Comparison of ENCODE assay signal across 19 cellular contexts in genomic region chr18:9022397-9023170, GRCh38.
DNase-seq lines count a peak whose midpoint lies in the region; ATAC-seq, FAIRE-seq and TF ChIP-seq lines count a peak whose summit lies in the region.
"Had no signal": no experiment of that assay in that cellular context is flagged by ENCODE, and none has a peak within 500 bp of the region (broad histone marks: within the 10 kb centered on the region; RNA-seq: fewer than 3 reads in every experiment).

No MANE protein-coding gene starts in this region.

- in situ Hi-C loops in HepG2 (cut with HindIII; ENCODE audit: extremely low pct_ligation_motif_present, low pct_unique_long_range_greater_than_20kb) = no loop called here
- in situ Hi-C loops in mammary epithelial cell (cut with MboI; ENCODE audit: low sequenced_read_pairs in 2 of 2) = no loop called here
- in situ Hi-C loops in transverse colon (cut with MboI; ENCODE audit: low pct_ligation_motif_present in 1 of 4, low pct_unique_long_range_greater_than_20kb in 1 of 4, low sequenced_read_pairs in 3 of 4) = no loop called here

- H2AFZ ChIP-seq in HepG2 (ENCODE audit: low read length) = no peak overlapping the region
- peak overlapping the region; percentile 47 for H2AFZ ChIP-seq in mammary epithelial cell (ENCODE audit: low read depth, low read length)

- BruUV-seq in HepG2 (replicated peaks; lab: Mats Ljungman, UMichigan) = no TSS peak
- no TSS peak for BruUV-seq in mammary epithelial cell (replicated peaks; lab: Mats Ljungman, UMichigan)

- dilution Hi-C loops in mammary epithelial cell (cut with HindIII; ENCODE audit: low sequenced_read_pairs) = no loop called here

- 69% methylated on average over 4 of the region's 8 CpGs for WGBS in right lobe of liver (ENCODE audit: insufficient coverage, low coverage, low lambda C conversion rate, missing lambda C conversion rate)
- 38% methylated on average over 7 of the region's 8 CpGs for WGBS in HepG2 (ENCODE audit: low lambda C conversion rate)
- 79% methylated on average over 7 of the region's 8 CpGs for WGBS in mammary epithelial cell (ENCODE audit: low coverage, missing lambda C conversion rate)
- 81 to 90% methylated on average over 4 to 8 of the region's 8 CpGs for WGBS in transverse colon (ENCODE audit: low coverage in 1 of 2), 2 donors

- H4K20me1 ChIP-seq in HepG2 (ENCODE audit: insufficient read depth, low read length) (no peaks in the 10 kb centered on the region), mammary epithelial cell (ENCODE audit: insufficient read depth, low read length) (no peaks in the 10 kb centered on the region)

- no peaks in the 10 kb centered on the region for H3K79me2 ChIP-seq in HepG2 (ENCODE audit: insufficient read depth, low read length)
- no peaks in the 10 kb centered on the region for H3K79me2 ChIP-seq in mammary epithelial cell (ENCODE audit: insufficient read depth, low read length)

- CTCF ChIA-PET in HepG2 (lab: Yijun Ruan, JAX; ENCODE audit: low intra/inter-chr PET ratio, low total read pairs) = no interaction called here
- CTCF ChIA-PET in mammary epithelial cell (lab: Charles Lee; ENCODE audit: low non-redundant PET) = no interaction called here

- no peak overlapping the region for H3K27ac ChIP-seq in right lobe of liver
- no peak overlapping the region for H3K27ac ChIP-seq in HepG2 (ENCODE audit: extremely low read length, insufficient read depth, low read length)
- H3K27ac ChIP-seq in mammary epithelial cell (ENCODE audit: insufficient read depth, low read depth, low read length) = no peak overlapping the region
- no peak overlapping the region for H3K27ac ChIP-seq in transverse colon
- H3K27ac ChIP-seq: neutrophil had no signal

- no peak overlapping the region for H3K4me2 ChIP-seq in HepG2 (ENCODE audit: low read depth, low read length)
- no peak overlapping the region for H3K4me2 ChIP-seq in mammary epithelial cell (ENCODE audit: insufficient read depth, low read depth, low read length)

- TF ChIP-seq RAD21 in HepG2 (CRISPR knock-in tag; IDR thresholded peaks at IDR 0.05) = no peak

- no peaks in the 10 kb centered on the region for H3K9me3 ChIP-seq in right lobe of liver
- H3K9me3 ChIP-seq in HepG2 (ENCODE audit: low read length) = no peaks in the 10 kb centered on the region
- no peaks in the 10 kb centered on the region for H3K9me3 ChIP-seq in mammary epithelial cell (replicated peaks; ENCODE audit: insufficient read depth, low read length)
- no peaks in the 10 kb centered on the region for H3K9me3 ChIP-seq in transverse colon
- H3K9me3 ChIP-seq: neutrophil, thyroid gland had no signal

- H3K27me3 ChIP-seq in right lobe of liver (no peaks in the 10 kb centered on the region), HepG2 (ENCODE audit: control insufficient read depth in 1 of 2, insufficient read depth in 2 of 2, low read length in 2 of 2) (peaks cover 0 to 3% of the 10 kb centered on the region in 2 experiments; a peak in 1 of 5 replicates), mammary epithelial cell (ENCODE audit: insufficient read depth, low read length) (no peaks in the 10 kb centered on the region), transverse colon (no peaks in the 10 kb centered on the region)
- H3K27me3 ChIP-seq: thyroid gland had no signal

- H3K4me3 ChIP-seq in right lobe of liver = no peak overlapping the region
- no peak overlapping the region for H3K4me3 ChIP-seq in HepG2 (replicated peaks in 1 of 3; ENCODE audit: insufficient read depth in 1 of 3, low read depth in 2 of 3, low read length in 3 of 3)
- H3K4me3 ChIP-seq in mammary epithelial cell (replicated peaks in 1 of 3; ENCODE audit: insufficient read depth in 1 of 3, low read depth in 2 of 3, low read length in 3 of 3) = no peak overlapping the region
- no peak overlapping the region for H3K4me3 ChIP-seq in transverse colon
- H3K4me3 ChIP-seq: thyroid gland had no signal

- no peaks in the 10 kb centered on the region for H3K36me3 ChIP-seq in right lobe of liver
- H3K36me3 ChIP-seq in HepG2 (replicated peaks in 1 of 2; ENCODE audit: control insufficient read depth in 1 of 2, insufficient read depth in 2 of 2, low read length in 2 of 2) = no peaks in the 10 kb centered on the region
- no peaks in the 10 kb centered on the region for H3K36me3 ChIP-seq in mammary epithelial cell (ENCODE audit: insufficient read depth, low read length)
- no peaks in the 10 kb centered on the region for H3K36me3 ChIP-seq in transverse colon
- H3K36me3 ChIP-seq: neutrophil, thyroid gland had no signal

- TF ChIP-seq CTCF in right lobe of liver (IDR thresholded peaks at IDR 0.05) = no peak
- no peak for TF ChIP-seq CTCF in HepG2 (CRISPR knock-in tag; IDR thresholded peaks at IDR 0.05)
- no peak for TF ChIP-seq CTCF in mammary epithelial cell (conservative IDR thresholded peaks at IDR 0.05 in 1 of 2, IDR thresholded peaks at IDR 0.05 in 1 of 2; ENCODE audit: extremely low read depth in 1 of 2, insufficient read depth in 1 of 2, low read depth in 1 of 2, low read length in 2 of 2)
- TF ChIP-seq CTCF in transverse colon (IDR thresholded peaks at IDR 0.05) = no peak

- TF ChIP-seq EP300 in HepG2 (IDR thresholded peaks at IDR 0.05; ENCODE audit: low read depth in 2 of 2, low read length in 2 of 2) (no peak), HepG2 (CRISPR knock-in tag; IDR thresholded peaks at IDR 0.05; ENCODE audit: borderline replicate concordance) (no peak), transverse colon (IDR thresholded peaks at IDR 0.05; ENCODE audit: low read depth) (no peak)

- FAIRE-seq in HepG2 (lab: Jason Lieb, UNC) (no peak), GM12892 (lab: Jason Lieb, UNC) (no peak)

- no peak overlapping the region for H3K9ac ChIP-seq in HepG2 (ENCODE audit: insufficient read depth, low read depth, low read length)
- H3K9ac ChIP-seq in mammary epithelial cell (ENCODE audit: insufficient read depth, low read length) = no peak overlapping the region

- intact Hi-C loops in right lobe of liver (cut with DNase I) = no loop called here
- intact Hi-C loops in HepG2 (cut with micrococcal nuclease; ENCODE audit: unreplicated experiment) = no loop called here
- intact Hi-C loops in mammary epithelial cell (cut with micrococcal nuclease) = no loop called here
- intact Hi-C loops in transverse colon (cut with DNase I; ENCODE audit: low total_unique reads) = no loop called here

- peak; percentile 38 to 84 (median 53) for ATAC-seq in right lobe of liver
- no peak for ATAC-seq in HepG2
- ATAC-seq in HG02610 (IDR thresholded peaks at IDR 0.05; ENCODE audit: unreplicated experiment) = no peak
- ATAC-seq: T-helper 17 cell had no signal

- H3K4me1 ChIP-seq in right lobe of liver (no peaks in the 10 kb centered on the region), HepG2 (ENCODE audit: insufficient read depth, low read length) (peaks cover 4% of the 10 kb centered on the region), mammary epithelial cell (ENCODE audit: insufficient read depth, low read length) (peaks cover 32% of the 10 kb centered on the region), transverse colon (peaks cover 0 to 4% (median 0%) of the 10 kb centered on the region in 4 donors)

- no peak for TF ChIP-seq POLR2A in right lobe of liver (IDR thresholded peaks at IDR 0.05)
- TF ChIP-seq POLR2A in HepG2 (IDR thresholded peaks at IDR 0.05; ENCODE audit: insufficient read depth in 1 of 2, low read depth in 2 of 2, low read length in 2 of 2) = no peak
- no peak for TF ChIP-seq POLR2A in transverse colon (IDR thresholded peaks at IDR 0.05)
- TF ChIP-seq POLR2A in GM12892 (IDR thresholded peaks at IDR 0.05; ENCODE audit: low read depth, low read length) = no peak

- POLR2A ChIA-PET in HepG2 (lab: Yijun Ruan, JAX) = no interaction called here

- DNase-seq in right lobe of liver (no peak), HepG2 (ENCODE audit: low spot score) (no peak), mammary epithelial cell (no peak), iPS-NIHi11 (ENCODE audit: low spot score) (peak; percentile 26), transverse colon (no peak), LoVo (ENCODE audit: low spot score) (no peak), GM12892 (ENCODE audit: insufficient read length) (no peak)
- DNase-seq: activated CD4-positive, CD25-positive, alpha-beta regulatory T cell treated with anti-CD3 and anti-CD28 coated beads, Interleukin-2, amount 50 U/mL, for 72 hours; activated CD8-positive, alpha-beta memory T cell treated with anti-CD3 and anti-CD28 coated beads, Interleukin-2, amount 50 U/mL, for 4 hours; activated naive CD4-positive, alpha-beta T cell treated with anti-CD3 and anti-CD28 coated beads, Interleukin-2, amount 10 ng/mL, durations not matched to agents 7 days and 5 days; effector CD4-positive, alpha-beta T cell; foreskin melanocyte; NCI-H2171 treated with DMSO at 0.1 percent for 48 hours; SHP77; stimulated activated CD4-positive, alpha-beta T cell treated with anti-CD3 and anti-CD28 coated beads, Interleukin-4, amount 100 ng/mL, for 4 hours; T-helper 17 cell had no signal

TF ChIP-seq in HepG2, 621 proteins besides CTCF, POLR2A, EP300 and RAD21:
- TF ChIP-seq, protein P1, sequence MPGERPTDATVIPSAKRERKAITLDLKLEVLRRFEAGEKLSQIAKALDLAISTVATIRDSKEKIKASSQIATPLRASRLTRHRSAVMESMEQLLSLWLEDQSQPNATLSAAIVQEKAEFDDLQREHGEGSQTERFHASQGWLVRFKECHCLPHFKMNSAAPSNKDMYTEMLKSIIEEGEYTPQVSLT (CRISPR knock-in tag; IDR thresholded peaks at IDR 0.05; ENCODE audit: borderline replicate concordance, low read depth) = no peak
- TF ChIP-seq SNRNP70 (IDR thresholded peaks at IDR 0.05; ENCODE audit: low read depth, low read length) (no peak), RORA (CRISPR knock-in tag; IDR thresholded peaks at IDR 0.05) (no peak)
- TF ChIP-seq, protein P2, sequence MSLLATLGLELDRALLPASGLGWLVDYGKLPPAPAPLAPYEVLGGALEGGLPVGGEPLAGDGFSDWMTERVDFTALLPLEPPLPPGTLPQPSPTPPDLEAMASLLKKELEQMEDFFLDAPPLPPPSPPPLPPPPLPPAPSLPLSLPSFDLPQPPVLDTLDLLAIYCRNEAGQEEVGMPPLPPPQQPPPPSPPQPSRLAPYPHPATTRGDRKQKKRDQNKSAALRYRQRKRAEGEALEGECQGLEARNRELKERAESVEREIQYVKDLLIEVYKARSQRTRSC (CRISPR knock-in tag; IDR thresholded peaks at IDR 0.05; ENCODE audit: low read depth) = no peak

Comparison
In these comparisons a context has a peak if more than half of its experiments do, and no peak if none do; other contexts are left out.
1. ATAC-seq: peak in right lobe of liver (4 of 4); none in HepG2 (single experiment) and HG02610 (single experiment).